In the genomic region with DNA sequence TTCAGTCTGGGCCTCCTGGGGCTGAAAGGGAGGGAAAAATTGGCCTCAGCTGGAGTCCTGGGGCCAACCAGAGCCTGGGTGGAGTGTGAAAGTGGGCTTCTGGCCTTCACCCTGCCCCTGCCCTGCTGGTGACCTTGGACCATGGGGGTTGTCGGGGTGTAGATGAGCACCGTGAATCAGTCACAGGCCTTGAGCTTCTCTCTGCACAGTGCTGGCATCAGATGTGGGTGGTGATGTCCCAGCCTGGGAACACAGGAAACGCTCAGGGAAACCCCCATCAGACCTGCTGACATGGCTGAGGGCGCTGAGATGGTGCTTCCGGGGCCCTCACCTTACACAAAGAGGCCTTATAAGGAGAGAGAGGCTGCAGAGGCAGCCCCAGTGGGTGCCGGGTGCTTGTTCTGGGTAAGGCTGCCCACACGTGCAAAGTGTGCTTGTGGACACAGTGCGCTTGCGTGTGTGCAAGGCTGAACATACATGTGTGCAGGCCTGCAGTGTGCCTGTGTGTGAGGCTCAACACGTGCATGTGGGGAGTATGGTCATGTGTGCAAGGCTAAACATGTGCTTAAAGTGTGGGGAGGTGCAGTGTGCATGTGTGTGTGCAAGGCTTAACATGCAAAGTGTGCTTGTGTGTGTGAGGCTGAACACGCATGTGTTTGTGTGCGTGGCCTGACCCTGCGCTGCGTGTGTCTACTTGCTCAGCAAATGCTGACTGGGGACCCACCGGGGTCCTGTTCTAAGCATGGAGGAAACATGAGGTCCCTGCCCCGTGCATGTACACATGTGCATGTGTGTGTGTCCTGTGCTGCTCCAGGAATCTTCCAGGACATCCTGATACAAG, we compare ENCODE assay signal across 8 cellular contexts. TPM values are rescaled to one million over a fixed set of nuclear protein-coding genes. Genes with fewer than 3 reads are reported as not detected.
A peak's percentile ranks its signal among the peaks of the same experiment; 100 is the strongest.
DNase-seq lines count a peak whose midpoint lies in the region; ATAC-seq and TF ChIP-seq lines count a peak whose summit lies in the region.

No MANE protein-coding gene starts in this region.

- peaks cover 0 to 31% of the 10 kb centered on the region in 2 donors for H3K36me3 ChIP-seq in gastroesophageal sphincter

- peak overlapping the region in 1 of 2 donors; percentile 32 for H3K4me3 ChIP-seq in gastroesophageal sphincter

- TF ChIP-seq POLR2A in gastroesophageal sphincter (IDR thresholded peaks at IDR 0.05), result no peak

- TF ChIP-seq EP300 in gastroesophageal sphincter (IDR thresholded peaks at IDR 0.05), result no peak

- H3K9me3 ChIP-seq in gastroesophageal sphincter, result no peaks in the 10 kb centered on the region

- DNase-seq in activated CD8-positive, alpha-beta memory T cell treated with anti-CD3 and anti-CD28 coated beads, Interleukin-2, amount 50 U/mL, for 24 hours (ENCODE audit: extremely low read depth), result peak; percentile 82
- DNase-seq in stimulated activated CD4-positive, alpha-beta T cell treated with anti-CD3 and anti-CD28 coated beads, Interleukin-1b, Interleukin-23, amount 100 ng/mL, for 24 hours (ENCODE audit: low read depth in 4 of 4, low spot score in 1 of 4), result peak; percentile 61 to 83 (median 70)
- DNase-seq in HUDEP-2 (lab: John Stamatoyannopoulos, UW; ENCODE audit: unreplicated experiment in 76 of 76) (no peak), SW480 (ENCODE audit: low spot score) (no peak), NCI-H1048 (lab: John Stamatoyannopoulos, UW) (no peak)

- no peaks in the 10 kb centered on the region for H3K27me3 ChIP-seq in gastroesophageal sphincter

- H3K4me1 ChIP-seq in gastroesophageal sphincter, result peaks cover 0 to 44% (median 29%) of the 10 kb centered on the region in 3 donors

- 67 to 85% methylated on average over 1 to 5 of the region's 16 CpGs for WGBS in gastroesophageal sphincter (ENCODE audit: low coverage in 1 of 2), 2 donors

- TF ChIP-seq CTCF in gastroesophageal sphincter (IDR thresholded peaks at IDR 0.05), result no peak

- peak; percentile 85 for ATAC-seq in GM19438 (IDR thresholded peaks at IDR 0.05; ENCODE audit: low read depth, unreplicated experiment)
- peak; percentile 67 for ATAC-seq in HG03469 (IDR thresholded peaks at IDR 0.05; ENCODE audit: unreplicated experiment)
- no peak for ATAC-seq in gastroesophageal sphincter

- peak overlapping the region in 3 of 4 donors; percentile 82 to 87 (median 85) for H3K27ac ChIP-seq in gastroesophageal sphincter

RNA-seq across cellular contexts. Expression of gene ARPC1B, which starts 6.5 kb away (rescaled TPM):
- 100 to 1,000 TPM in 3 of 4 donors, 10 to 100 TPM in 1; 69.9 to 158 (median 138) TPM for total RNA-seq in gastroesophageal sphincter

RNA-seq across cellular contexts. Expression of gene PDAP1, which starts 27.4 kb away (rescaled TPM):
- total RNA-seq in gastroesophageal sphincter, result 100 to 1,000 TPM in 3 of 4 donors, 10 to 100 TPM in 1; 91.7 to 155 (median 123) TPM

RNA-seq across cellular contexts. Expression of gene BUD31, which starts 27.7 kb away (rescaled TPM):
- 10 to 100 TPM; 47.3 to 73.4 (median 70.0) TPM for total RNA-seq in gastroesophageal sphincter

RNA-seq across cellular contexts. Expression of gene ARPC1A, which starts 55.3 kb away (rescaled TPM):
- 100 to 1,000 TPM in 2 of 4 donors, 10 to 100 TPM in 2; 75.0 to 112 (median 98.3) TPM for total RNA-seq in gastroesophageal sphincter

RNA-seq across cellular contexts. Expression of gene PTCD1, which starts 57.6 kb away (rescaled TPM):
- total RNA-seq in gastroesophageal sphincter, result 10 to 100 TPM in 1 of 4 donors, 1 to 10 TPM in 3; 6.2 to 10.8 (median 7.3) TPM

Comparison
In these comparisons a context has a peak if more than half of its experiments do, and no peak if none do; other contexts are left out.
1. DNase-seq: peak in activated CD8-positive, alpha-beta memory T cell treated with anti-CD3 and anti-CD28 coated beads, Interleukin-2, amount 50 U/mL, for 24 hours (single experiment) and stimulated activated CD4-positive, alpha-beta T cell treated with anti-CD3 and anti-CD28 coated beads, Interleukin-1b, Interleukin-23, amount 100 ng/mL, for 24 hours (4 of 4); none in HUDEP-2 (0 of 76), SW480 (single experiment) and NCI-H1048 (single experiment).